ENCODE assay signal across 22 cellular contexts in the genomic region with DNA sequence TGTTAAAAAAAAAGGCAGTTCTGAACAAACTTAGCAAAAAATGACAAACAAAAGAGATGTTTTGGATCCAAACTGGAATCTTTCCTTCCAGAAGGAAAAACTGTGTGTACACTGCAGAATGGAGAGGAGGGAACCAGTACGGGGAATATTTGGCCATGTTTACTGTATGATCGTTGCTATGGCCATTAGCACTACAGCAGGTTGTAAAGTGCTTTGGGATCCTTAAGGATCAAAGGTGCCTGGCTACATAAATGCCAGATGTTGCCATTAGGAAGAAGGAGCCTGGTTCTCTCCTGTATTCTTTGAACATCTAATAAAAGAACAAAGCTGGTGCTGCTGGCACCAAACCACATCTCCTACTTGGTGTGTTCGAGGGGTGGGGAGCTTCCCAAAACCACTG. TPM values are rescaled to one million over a fixed set of nuclear protein-coding genes. Genes with fewer than 3 reads are reported as not detected.
"Had no signal": no experiment of that assay in that cellular context is flagged by ENCODE, and none has a peak within 500 bp of the region (broad histone marks: within the 10 kb centered on the region; RNA-seq: fewer than 3 reads in every experiment).

No MANE protein-coding gene starts in this region.

- H3K36me3 Mint-ChIP-seq: activated CD8-positive, alpha-beta memory T cell treated with anti-CD3 and anti-CD28 coated beads, Interleukin-2, amount 10 ng/mL, durations not matched to agents 7 days and 5 days; activated naive CD4-positive, alpha-beta T cell treated with anti-CD3 and anti-CD28 coated beads, Interleukin-2, amount 10 ng/mL, durations not matched to agents 7 days and 5 days had no signal

- H3K9me3 Mint-ChIP-seq: T-helper 2 cell treated with Interferon-gamma antibody and Interleukin-4, amounts not matched to agents 5 μg/mL and 100 μg/mL, for 36 hours had no signal

- H3K4me3 ChIP-seq: cardiac muscle cell, left ventricle myocardium inferior, sigmoid colon, testis had no signal

- H3K4me1 ChIP-seq: left ventricle myocardium inferior, sigmoid colon, testis had no signal

- H3K27ac Mint-ChIP-seq: activated CD4-positive, alpha-beta T cell treated with anti-CD3 and anti-CD28 coated beads, Interleukin-2, amount 10 ng/mL, durations not matched to agents 7 days and 5 days; activated CD8-positive, alpha-beta memory T cell treated with anti-CD3 and anti-CD28 coated beads, Interleukin-2, amount 10 ng/mL, durations not matched to agents 7 days and 5 days; activated CD8-positive, alpha-beta T cell treated with anti-CD3 and anti-CD28 coated beads for 36 hours; activated naive CD4-positive, alpha-beta T cell treated with anti-CD3 and anti-CD28 coated beads, Interleukin-2, amount 10 ng/mL, durations not matched to agents 7 days and 5 days; activated naive CD8-positive, alpha-beta T cell treated with anti-CD3 and anti-CD28 coated beads, Interleukin-2, amount 50 U/mL, for 24 hours; naive thymus-derived CD8-positive, alpha-beta T cell; stimulated activated naive B cell treated with anti-CD40 and anti-IgM and Interleukin-4, amounts not matched to agents 10 μg/mL and 1 μg/mL and 100 μg/mL, for 72 hours; T-helper 2 cell treated with Interferon-gamma antibody and Interleukin-4, amounts not matched to agents 5 μg/mL and 100 μg/mL, for 36 hours had no signal

- H3K4me1 Mint-ChIP-seq: activated naive CD4-positive, alpha-beta T cell treated with anti-CD3 and anti-CD28 coated beads, Interleukin-2, amount 10 ng/mL, durations not matched to agents 7 days and 5 days; activated naive CD8-positive, alpha-beta T cell treated with anti-CD3 and anti-CD28 coated beads, Interleukin-2, amount 50 U/mL, for 24 hours; naive thymus-derived CD8-positive, alpha-beta T cell had no signal

- H3K27ac ChIP-seq: cardiac muscle cell, left ventricle myocardium inferior, sigmoid colon, testis, VCaP had no signal

- H3K36me3 ChIP-seq: cardiac muscle cell, left ventricle myocardium inferior, sigmoid colon had no signal

- H3K9me3 ChIP-seq: left ventricle myocardium inferior, testis had no signal

- H3K27me3 ChIP-seq: cardiac muscle cell, sigmoid colon, testis had no signal

- ATAC-seq: activated CD4-positive, CD25-positive, alpha-beta regulatory T cell treated with anti-CD3 and anti-CD28 coated beads, Interleukin-2, amount 50 U/mL, for 24 hours; activated CD8-positive, alpha-beta memory T cell treated with anti-CD3 and anti-CD28 coated beads, Interleukin-2, amount 10 ng/mL, durations not matched to agents 7 days and 5 days; activated CD8-positive, alpha-beta T cell treated with anti-CD3 and anti-CD28 coated beads for 36 hours; activated naive CD8-positive, alpha-beta T cell treated with anti-CD3 and anti-CD28 coated beads, Interleukin-2, amount 50 U/mL, for 24 hours; naive thymus-derived CD8-positive, alpha-beta T cell; stimulated activated naive B cell treated with anti-CD40 and anti-IgM and Interleukin-4, amounts not matched to agents 10 μg/mL and 1 μg/mL and 100 μg/mL, for 72 hours had no signal

- H3K4me3 Mint-ChIP-seq: activated CD4-positive, alpha-beta T cell treated with anti-CD3 and anti-CD28 coated beads, Interleukin-2, amount 10 ng/mL, durations not matched to agents 7 days and 5 days; activated CD8-positive, alpha-beta memory T cell treated with anti-CD3 and anti-CD28 coated beads, Interleukin-2, amount 10 ng/mL, durations not matched to agents 7 days and 5 days; activated CD8-positive, alpha-beta T cell treated with anti-CD3 and anti-CD28 coated beads for 36 hours; activated naive CD4-positive, alpha-beta T cell treated with anti-CD3 and anti-CD28 coated beads, Interleukin-2, amount 10 ng/mL, durations not matched to agents 7 days and 5 days; activated naive CD8-positive, alpha-beta T cell treated with anti-CD3 and anti-CD28 coated beads, Interleukin-2, amount 50 U/mL, for 24 hours; naive thymus-derived CD8-positive, alpha-beta T cell; stimulated activated naive B cell treated with anti-CD40 and anti-IgM and Interleukin-4, amounts not matched to agents 10 μg/mL and 1 μg/mL and 100 μg/mL, for 72 hours; T-helper 2 cell treated with Interferon-gamma antibody and Interleukin-4, amounts not matched to agents 5 μg/mL and 100 μg/mL, for 36 hours had no signal

- H3K27me3 Mint-ChIP-seq: activated CD4-positive, alpha-beta T cell treated with anti-CD3 and anti-CD28 coated beads, Interleukin-2, amount 10 ng/mL, durations not matched to agents 7 days and 5 days; activated CD8-positive, alpha-beta T cell treated with anti-CD3 and anti-CD28 coated beads for 36 hours; activated naive CD4-positive, alpha-beta T cell treated with anti-CD3 and anti-CD28 coated beads, Interleukin-2, amount 10 ng/mL, durations not matched to agents 7 days and 5 days; activated naive CD8-positive, alpha-beta T cell treated with anti-CD3 and anti-CD28 coated beads, Interleukin-2, amount 50 U/mL, for 24 hours; stimulated activated naive B cell treated with anti-CD40 and anti-IgM and Interleukin-4, amounts not matched to agents 10 μg/mL and 1 μg/mL and 100 μg/mL, for 72 hours had no signal

- DNase-seq: activated CD4-positive, alpha-beta T cell treated with anti-CD3 and anti-CD28 coated beads, Interleukin-2, amount 10 ng/mL, durations not matched to agents 7 days and 5 days; activated CD8-positive, alpha-beta memory T cell treated with anti-CD3 and anti-CD28 coated beads, Interleukin-2, amount 10 ng/mL, durations not matched to agents 7 days and 5 days; activated CD8-positive, alpha-beta T cell treated with anti-CD3 and anti-CD28 coated beads for 36 hours; activated effector memory CD4-positive, alpha-beta T cell treated with anti-CD3 and anti-CD28 coated beads, Interleukin-2, amount 50 U/mL, for 16 hours; activated naive CD4-positive, alpha-beta T cell treated with anti-CD3 and anti-CD28 coated beads, Interleukin-2, amount 10 ng/mL, durations not matched to agents 7 days and 5 days; activated naive CD8-positive, alpha-beta T cell treated with anti-CD3 and anti-CD28 coated beads, Interleukin-2, amount 50 U/mL, for 24 hours; activated T-cell treated with anti-CD3 and anti-CD28 coated beads for 4 hours; effector CD4-positive, alpha-beta T cell; left ventricle myocardium inferior; naive thymus-derived CD8-positive, alpha-beta T cell; retina; sigmoid colon; stimulated activated CD4-positive, alpha-beta T cell treated with anti-CD3 and anti-CD28 coated beads, Interleukin-2, amount 100 ng/mL, for 48 hours; stimulated activated CD8-positive, alpha-beta memory T cell treated with anti-CD3 and anti-CD28 coated beads, Interleukin-4, amount 100 ng/mL, for 48 hours; stimulated activated naive B cell treated with anti-CD40 and anti-IgM and Interleukin-4, amounts not matched to agents 10 μg/mL and 1 μg/mL and 100 μg/mL, for 72 hours; testis; trophoblast cell had no signal

RNA-seq across cellular contexts. Expression of gene PMFBP1, which starts 7.6 kb away (rescaled TPM):
- total RNA-seq: kidney epithelial cell had no signal
